1 cellular context compared by ENCODE assay signal in genomic region chr18:35694803-35695202, GRCh38.
TF ChIP-seq lines count a peak whose summit lies in the region.

No MANE protein-coding gene starts in this region.

TF ChIP-seq in HepG2, 621 proteins besides CTCF, POLR2A, EP300 and RAD21 (continued from another document):
- TF ChIP-seq ZBTB40 (IDR thresholded peaks at IDR 0.05) (no peak), ZBTB40 (CRISPR knock-in tag; IDR thresholded peaks at IDR 0.05) (no peak)
